8 cellular contexts compared by ENCODE assay signal in the genomic region with DNA sequence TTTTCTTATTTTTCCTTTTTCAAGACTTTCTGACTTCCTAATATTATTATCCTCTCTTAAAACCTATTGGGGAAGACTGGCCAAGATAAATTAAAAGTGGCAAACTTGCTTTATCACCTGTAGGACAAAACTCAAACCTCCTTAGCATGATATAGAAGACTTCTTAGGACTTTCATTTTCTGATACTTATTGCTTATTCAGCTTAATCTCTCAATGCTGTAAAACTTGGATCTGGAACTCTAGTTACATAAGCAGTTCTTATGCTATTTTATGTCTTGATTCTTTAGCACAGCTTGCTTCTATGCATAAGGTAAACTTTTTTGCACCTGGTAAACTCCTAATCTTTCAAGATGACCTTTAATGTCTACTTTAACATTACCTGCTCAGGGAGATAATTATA.
"Had no signal": no experiment of that assay in that cellular context is flagged by ENCODE, and none has a peak within 500 bp of the region (broad histone marks: within the 10 kb centered on the region; RNA-seq: fewer than 3 reads in every experiment).

No MANE protein-coding gene starts in this region.

- H2AFZ ChIP-seq: GM23338 had no signal

- H3K27ac ChIP-seq: KMS-11 had no signal

- H3K4me3 ChIP-seq: GM23338 had no signal

- H3K4me2 ChIP-seq: GM23338, KMS-11 had no signal

- DNase-seq: H9, HCEC 1CT, KBM-7 had no signal

- H3K9ac ChIP-seq: KMS-11 had no signal

- ATAC-seq: GM23338 had no signal

- FAIRE-seq: H1, H54, HTR-8/SVneo had no signal
